In the genomic region with DNA sequence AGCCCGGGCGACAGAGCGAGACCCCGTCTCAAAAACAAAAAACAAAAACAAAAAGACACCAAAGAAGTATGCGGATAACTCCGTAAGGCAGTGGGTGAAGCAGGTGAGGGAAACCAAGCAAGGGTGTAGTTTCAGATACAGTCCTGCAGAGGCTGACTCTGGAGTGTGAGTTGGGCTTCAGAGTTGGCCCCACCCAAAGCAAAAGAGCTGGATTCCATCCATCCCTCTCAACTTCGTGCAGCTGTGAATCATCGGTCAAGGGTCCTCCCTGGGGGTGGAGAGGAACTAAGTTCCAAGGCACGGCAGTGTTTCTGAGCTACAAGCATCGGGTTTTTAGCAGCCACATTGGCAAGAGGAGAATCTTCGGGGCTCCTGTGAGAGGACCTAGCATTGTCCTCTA, we compare ENCODE assay signal across 1 cellular context.
TF ChIP-seq lines count a peak whose summit lies in the region.

No MANE protein-coding gene starts in this region.

TF ChIP-seq in GM23338, 12 proteins besides CTCF, POLR2A, EP300 and RAD21 (continued from another document):
- TF ChIP-seq, protein P1, sequence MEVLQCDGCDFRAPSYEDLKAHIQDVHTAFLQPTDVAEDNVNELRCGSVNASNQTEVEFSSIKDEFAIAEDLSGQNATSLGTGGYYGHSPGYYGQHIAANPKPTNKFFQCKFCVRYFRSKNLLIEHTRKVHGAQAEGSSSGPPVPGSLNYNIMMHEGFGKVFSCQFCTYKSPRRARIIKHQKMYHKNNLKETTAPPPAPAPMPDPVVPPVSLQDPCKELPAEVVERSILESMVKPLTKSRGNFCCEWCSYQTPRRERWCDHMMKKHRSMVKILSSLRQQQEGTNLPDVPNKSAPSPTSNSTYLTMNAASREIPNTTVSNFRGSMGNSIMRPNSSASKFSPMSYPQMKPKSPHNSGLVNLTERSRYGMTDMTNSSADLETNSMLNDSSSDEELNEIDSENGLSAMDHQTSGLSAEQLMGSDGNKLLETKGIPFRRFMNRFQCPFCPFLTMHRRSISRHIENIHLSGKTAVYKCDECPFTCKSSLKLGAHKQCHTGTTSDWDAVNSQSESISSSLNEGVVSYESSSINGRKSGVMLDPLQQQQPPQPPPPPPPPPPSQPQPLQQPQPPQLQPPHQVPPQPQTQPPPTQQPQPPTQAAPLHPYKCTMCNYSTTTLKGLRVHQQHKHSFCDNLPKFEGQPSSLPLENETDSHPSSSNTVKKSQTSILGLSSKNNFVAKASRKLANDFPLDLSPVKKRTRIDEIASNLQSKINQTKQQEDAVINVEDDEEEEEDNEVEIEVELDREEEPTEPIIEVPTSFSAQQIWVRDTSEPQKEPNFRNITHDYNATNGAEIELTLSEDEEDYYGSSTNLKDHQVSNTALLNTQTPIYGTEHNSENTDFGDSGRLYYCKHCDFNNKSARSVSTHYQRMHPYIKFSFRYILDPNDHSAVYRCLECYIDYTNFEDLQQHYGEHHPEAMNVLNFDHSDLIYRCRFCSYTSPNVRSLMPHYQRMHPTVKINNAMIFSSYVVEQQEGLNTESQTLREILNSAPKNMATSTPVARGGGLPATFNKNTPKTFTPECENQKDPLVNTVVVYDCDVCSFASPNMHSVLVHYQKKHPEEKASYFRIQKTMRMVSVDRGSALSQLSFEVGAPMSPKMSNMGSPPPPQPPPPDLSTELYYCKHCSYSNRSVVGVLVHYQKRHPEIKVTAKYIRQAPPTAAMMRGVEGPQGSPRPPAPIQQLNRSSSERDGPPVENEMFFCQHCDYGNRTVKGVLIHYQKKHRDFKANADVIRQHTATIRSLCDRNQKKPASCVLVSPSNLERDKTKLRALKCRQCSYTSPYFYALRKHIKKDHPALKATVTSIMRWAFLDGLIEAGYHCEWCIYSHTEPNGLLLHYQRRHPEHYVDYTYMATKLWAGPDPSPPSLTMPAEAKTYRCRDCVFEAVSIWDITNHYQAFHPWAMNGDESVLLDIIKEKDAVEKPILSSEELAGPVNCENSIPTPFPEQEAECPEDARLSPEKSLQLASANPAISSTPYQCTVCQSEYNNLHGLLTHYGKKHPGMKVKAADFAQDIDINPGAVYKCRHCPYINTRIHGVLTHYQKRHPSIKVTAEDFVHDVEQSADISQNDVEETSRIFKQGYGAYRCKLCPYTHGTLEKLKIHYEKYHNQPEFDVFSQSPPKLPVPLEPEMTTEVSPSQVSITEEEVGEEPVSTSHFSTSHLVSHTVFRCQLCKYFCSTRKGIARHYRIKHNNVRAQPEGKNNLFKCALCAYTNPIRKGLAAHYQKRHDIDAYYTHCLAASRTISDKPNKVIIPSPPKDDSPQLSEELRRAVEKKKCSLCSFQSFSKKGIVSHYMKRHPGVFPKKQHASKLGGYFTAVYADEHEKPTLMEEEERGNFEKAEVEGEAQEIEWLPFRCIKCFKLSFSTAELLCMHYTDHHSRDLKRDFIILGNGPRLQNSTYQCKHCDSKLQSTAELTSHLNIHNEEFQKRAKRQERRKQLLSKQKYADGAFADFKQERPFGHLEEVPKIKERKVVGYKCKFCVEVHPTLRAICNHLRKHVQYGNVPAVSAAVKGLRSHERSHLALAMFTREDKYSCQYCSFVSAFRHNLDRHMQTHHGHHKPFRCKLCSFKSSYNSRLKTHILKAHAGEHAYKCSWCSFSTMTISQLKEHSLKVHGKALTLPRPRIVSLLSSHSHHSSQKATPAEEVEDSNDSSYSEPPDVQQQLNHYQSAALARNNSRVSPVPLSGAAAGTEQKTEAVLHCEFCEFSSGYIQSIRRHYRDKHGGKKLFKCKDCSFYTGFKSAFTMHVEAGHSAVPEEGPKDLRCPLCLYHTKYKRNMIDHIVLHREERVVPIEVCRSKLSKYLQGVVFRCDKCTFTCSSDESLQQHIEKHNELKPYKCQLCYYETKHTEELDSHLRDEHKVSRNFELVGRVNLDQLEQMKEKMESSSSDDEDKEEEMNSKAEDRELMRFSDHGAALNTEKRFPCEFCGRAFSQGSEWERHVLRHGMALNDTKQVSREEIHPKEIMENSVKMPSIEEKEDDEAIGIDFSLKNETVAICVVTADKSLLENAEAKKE (CRISPR knock-in tag; IDR thresholded peaks at IDR 0.05): no peak
- TF ChIP-seq EZH2phosphoT487 (IDR thresholded peaks at IDR 0.05; ENCODE audit: unreplicated experiment): no peak
- TF ChIP-seq CREB1 (CRISPR knock-in tag; IDR thresholded peaks at IDR 0.05; ENCODE audit: low read depth): no peak
- TF ChIP-seq, protein P2, sequence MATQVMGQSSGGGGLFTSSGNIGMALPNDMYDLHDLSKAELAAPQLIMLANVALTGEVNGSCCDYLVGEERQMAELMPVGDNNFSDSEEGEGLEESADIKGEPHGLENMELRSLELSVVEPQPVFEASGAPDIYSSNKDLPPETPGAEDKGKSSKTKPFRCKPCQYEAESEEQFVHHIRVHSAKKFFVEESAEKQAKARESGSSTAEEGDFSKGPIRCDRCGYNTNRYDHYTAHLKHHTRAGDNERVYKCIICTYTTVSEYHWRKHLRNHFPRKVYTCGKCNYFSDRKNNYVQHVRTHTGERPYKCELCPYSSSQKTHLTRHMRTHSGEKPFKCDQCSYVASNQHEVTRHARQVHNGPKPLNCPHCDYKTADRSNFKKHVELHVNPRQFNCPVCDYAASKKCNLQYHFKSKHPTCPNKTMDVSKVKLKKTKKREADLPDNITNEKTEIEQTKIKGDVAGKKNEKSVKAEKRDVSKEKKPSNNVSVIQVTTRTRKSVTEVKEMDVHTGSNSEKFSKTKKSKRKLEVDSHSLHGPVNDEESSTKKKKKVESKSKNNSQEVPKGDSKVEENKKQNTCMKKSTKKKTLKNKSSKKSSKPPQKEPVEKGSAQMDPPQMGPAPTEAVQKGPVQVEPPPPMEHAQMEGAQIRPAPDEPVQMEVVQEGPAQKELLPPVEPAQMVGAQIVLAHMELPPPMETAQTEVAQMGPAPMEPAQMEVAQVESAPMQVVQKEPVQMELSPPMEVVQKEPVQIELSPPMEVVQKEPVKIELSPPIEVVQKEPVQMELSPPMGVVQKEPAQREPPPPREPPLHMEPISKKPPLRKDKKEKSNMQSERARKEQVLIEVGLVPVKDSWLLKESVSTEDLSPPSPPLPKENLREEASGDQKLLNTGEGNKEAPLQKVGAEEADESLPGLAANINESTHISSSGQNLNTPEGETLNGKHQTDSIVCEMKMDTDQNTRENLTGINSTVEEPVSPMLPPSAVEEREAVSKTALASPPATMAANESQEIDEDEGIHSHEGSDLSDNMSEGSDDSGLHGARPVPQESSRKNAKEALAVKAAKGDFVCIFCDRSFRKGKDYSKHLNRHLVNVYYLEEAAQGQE (IDR thresholded peaks at IDR 0.05; ENCODE audit: unreplicated experiment): no peak
- TF ChIP-seq JUNB (IDR thresholded peaks at IDR 0.05; ENCODE audit: unreplicated experiment): no peak
